ENCODE assay signal across 1 cellular context in genomic region chr11:77589521-77590193, GRCh38.
A peak's percentile ranks its signal among the peaks of the same experiment; 100 is the strongest.
TF ChIP-seq lines count a peak whose summit lies in the region.

A gene with protein sequence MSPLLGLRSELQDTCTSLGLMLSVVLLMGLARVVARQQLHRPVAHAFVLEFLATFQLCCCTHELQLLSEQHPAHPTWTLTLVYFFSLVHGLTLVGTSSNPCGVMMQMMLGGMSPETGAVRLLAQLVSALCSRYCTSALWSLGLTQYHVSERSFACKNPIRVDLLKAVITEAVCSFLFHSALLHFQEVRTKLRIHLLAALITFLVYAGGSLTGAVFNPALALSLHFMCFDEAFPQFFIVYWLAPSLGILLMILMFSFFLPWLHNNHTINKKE (plus strand): TSS chr11:77589953. CDS start chr11:77589993, 40 bp downstream.

TF ChIP-seq in K562, 482 proteins besides CTCF, POLR2A, EP300 and RAD21 (continued from another document and continues in another):
- TF ChIP-seq MBD1 (CRISPR knock-in tag; IDR thresholded peaks at IDR 0.05) (no peak), HMGN3 (IDR thresholded peaks at IDR 0.05; ENCODE audit: borderline replicate concordance, extremely low read depth, insufficient read length, low read depth, low read length) (peak; percentile 80), NR3C1 (CRISPR knock-in tag; IDR thresholded peaks at IDR 0.05) (no peak), ZFP36 (IDR thresholded peaks at IDR 0.05; ENCODE audit: low read depth, low read length, partially characterized antibody) (no peak), REST (CRISPR knock-in tag; IDR thresholded peaks at IDR 0.05; ENCODE audit: low read depth) (no peak), CBFA2T3 (IDR thresholded peaks at IDR 0.05) (no peak), ZSCAN32 (CRISPR knock-in tag; IDR thresholded peaks at IDR 0.05) (no peak), ZSCAN29 (IDR thresholded peaks at IDR 0.05) (no peak), ZBTB9 (CRISPR knock-in tag; IDR thresholded peaks at IDR 0.05) (peak; percentile 66; the same call in 1 of the 2 replicates), SRF (CRISPR knock-in tag; IDR thresholded peaks at IDR 0.05) (no peak), E4F1 (CRISPR knock-in tag; IDR thresholded peaks at IDR 0.05; ENCODE audit: borderline replicate concordance) (no peak), ZNF175 (CRISPR knock-in tag; IDR thresholded peaks at IDR 0.05; ENCODE audit: low read depth) (no peak), PHF8 (IDR thresholded peaks at IDR 0.05; ENCODE audit: borderline replicate concordance, low read length) (peak; percentile 63; the same call in 1 of the 2 replicates), TSHZ1 (CRISPR knock-in tag; IDR thresholded peaks at IDR 0.05) (no peak), RNF2 (IDR thresholded peaks at IDR 0.05) (no peak), E2F5 (CRISPR knock-in tag; IDR thresholded peaks at IDR 0.05) (no peak), CHD1 (IDR thresholded peaks at IDR 0.05; ENCODE audit: low read length) (no peak), JUNB (CRISPR knock-in tag; conservative IDR thresholded peaks at IDR 0.05) (no peak), BRD9 (IDR thresholded peaks at IDR 0.05; ENCODE audit: low read depth, partially characterized antibody) (no peak), FOS (IDR thresholded peaks at IDR 0.05; ENCODE audit: extremely low read depth, insufficient read length) (no peak), HOXB6 (CRISPR knock-in tag; IDR thresholded peaks at IDR 0.05; ENCODE audit: borderline replicate concordance) (no peak), NELFE (IDR thresholded peaks at IDR 0.05; ENCODE audit: insufficient read depth, insufficient read length) (no peak), ZNF41 (CRISPR knock-in tag; conservative IDR thresholded peaks at IDR 0.05) (no peak), CHCHD3 (CRISPR knock-in tag; IDR thresholded peaks at IDR 0.05) (no peak), ZNF584 (CRISPR knock-in tag; IDR thresholded peaks at IDR 0.05; ENCODE audit: low read depth) (no peak), PRDM10 (IDR thresholded peaks at IDR 0.05; ENCODE audit: partially characterized antibody) (no peak), FOSL1 (tag; conservative IDR thresholded peaks at IDR 0.05) (0 out of 2 replicates have a peak, but pooled peaks have one; percentile 36)
- TF ChIP-seq, protein P1, sequence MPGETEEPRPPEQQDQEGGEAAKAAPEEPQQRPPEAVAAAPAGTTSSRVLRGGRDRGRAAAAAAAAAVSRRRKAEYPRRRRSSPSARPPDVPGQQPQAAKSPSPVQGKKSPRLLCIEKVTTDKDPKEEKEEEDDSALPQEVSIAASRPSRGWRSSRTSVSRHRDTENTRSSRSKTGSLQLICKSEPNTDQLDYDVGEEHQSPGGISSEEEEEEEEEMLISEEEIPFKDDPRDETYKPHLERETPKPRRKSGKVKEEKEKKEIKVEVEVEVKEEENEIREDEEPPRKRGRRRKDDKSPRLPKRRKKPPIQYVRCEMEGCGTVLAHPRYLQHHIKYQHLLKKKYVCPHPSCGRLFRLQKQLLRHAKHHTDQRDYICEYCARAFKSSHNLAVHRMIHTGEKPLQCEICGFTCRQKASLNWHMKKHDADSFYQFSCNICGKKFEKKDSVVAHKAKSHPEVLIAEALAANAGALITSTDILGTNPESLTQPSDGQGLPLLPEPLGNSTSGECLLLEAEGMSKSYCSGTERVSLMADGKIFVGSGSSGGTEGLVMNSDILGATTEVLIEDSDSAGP (CRISPR knock-in tag; IDR thresholded peaks at IDR 0.05): no peak
- TF ChIP-seq, protein P2, sequence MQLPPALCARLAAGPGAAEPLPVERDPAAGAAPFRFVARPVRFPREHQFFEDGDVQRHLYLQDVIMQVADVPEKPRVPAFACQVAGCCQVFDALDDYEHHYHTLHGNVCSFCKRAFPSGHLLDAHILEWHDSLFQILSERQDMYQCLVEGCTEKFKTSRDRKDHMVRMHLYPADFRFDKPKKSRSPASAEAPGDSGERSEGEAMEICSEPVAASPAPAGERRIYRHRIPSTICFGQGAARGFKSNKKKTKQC (CRISPR knock-in tag; IDR thresholded peaks at IDR 0.05): 0 out of 2 replicates have a peak, but pooled peaks have one; percentile 31
- TF ChIP-seq, protein P3, sequence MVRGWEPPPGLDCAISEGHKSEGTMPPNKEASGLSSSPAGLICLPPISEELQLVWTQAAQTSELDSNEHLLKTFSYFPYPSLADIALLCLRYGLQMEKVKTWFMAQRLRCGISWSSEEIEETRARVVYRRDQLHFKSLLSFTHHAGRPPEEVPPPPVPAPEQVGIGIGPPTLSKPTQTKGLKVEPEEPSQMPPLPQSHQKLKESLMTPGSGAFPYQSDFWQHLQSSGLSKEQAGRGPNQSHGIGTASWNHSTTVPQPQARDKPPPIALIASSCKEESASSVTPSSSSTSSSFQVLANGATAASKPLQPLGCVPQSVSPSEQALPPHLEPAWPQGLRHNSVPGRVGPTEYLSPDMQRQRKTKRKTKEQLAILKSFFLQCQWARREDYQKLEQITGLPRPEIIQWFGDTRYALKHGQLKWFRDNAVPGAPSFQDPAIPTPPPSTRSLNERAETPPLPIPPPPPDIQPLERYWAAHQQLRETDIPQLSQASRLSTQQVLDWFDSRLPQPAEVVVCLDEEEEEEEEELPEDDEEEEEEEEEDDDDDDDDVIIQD (CRISPR knock-in tag; IDR thresholded peaks at IDR 0.05): 0 out of 2 replicates have a peak, but pooled peaks have one; percentile 12
